In the genomic region with DNA sequence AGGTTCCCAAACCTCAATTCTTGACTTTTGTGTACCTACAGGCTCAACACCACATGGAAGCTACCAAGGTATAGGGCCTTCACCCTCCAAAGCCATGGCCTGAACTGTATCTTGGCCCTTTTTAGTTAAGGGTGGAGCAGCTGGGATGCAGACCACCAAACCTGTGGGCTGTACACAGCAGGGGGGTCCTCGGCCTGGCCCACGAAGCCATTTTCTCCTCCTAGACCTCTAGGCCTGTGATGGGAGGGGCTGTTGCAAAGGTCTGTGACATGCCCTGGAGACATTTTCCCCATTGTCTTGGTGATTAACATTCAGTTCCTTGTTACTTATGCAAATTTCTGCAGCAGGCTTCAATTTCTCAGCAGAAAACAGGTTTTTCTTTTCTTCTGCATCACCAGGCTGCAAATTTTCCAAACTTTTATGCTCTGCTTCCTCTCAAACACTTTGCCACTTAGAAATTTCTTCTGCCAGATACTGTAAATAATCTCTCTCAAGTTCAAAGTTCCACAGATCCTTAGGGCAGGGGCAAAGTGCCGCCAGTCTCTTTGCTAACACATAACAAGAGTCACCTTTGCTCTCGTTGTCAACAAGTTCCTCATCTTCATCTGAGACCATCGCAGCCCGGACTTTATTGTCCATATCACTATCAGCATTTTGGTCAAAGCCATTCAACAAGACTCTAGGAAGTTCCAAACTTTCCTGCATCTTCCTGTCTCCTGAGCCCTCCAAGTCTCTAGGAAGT, we compare ENCODE assay signal across 28 cellular contexts.
"Had no signal": no experiment of that assay in that cellular context is flagged by ENCODE, and none has a peak within 500 bp of the region (broad histone marks: within the 10 kb centered on the region; RNA-seq: fewer than 3 reads in every experiment).

No MANE protein-coding gene starts in this region.

- H3K27ac ChIP-seq: colonic mucosa, esophagus squamous epithelium, heart right ventricle, parathyroid adenoma, testis, tibial artery, upper lobe of right lung, uterus had no signal

- H3K36me3 ChIP-seq: colonic mucosa, heart right ventricle, neural progenitor cell, tibial artery, upper lobe of right lung, uterus had no signal

- H3K4me2 ChIP-seq: neural progenitor cell had no signal

- H3K4me3 ChIP-seq: colonic mucosa, esophagus squamous epithelium, heart right ventricle, lung, neural progenitor cell, testis, tibial artery, upper lobe of right lung, uterus had no signal

- H3K36me3 Mint-ChIP-seq: stimulated activated effector memory CD8-positive, alpha-beta T cell treated with anti-CD3 and anti-CD28 coated beads, Interleukin-12 subunit alpha, Interleukin-12 subunit beta, amount 100 ng/mL, for 72 hours had no signal

- ATAC-seq: heart right ventricle; left ventricle myocardium superior; naive thymus-derived CD4-positive, alpha-beta T cell; sciatic nerve; stimulated activated effector memory CD8-positive, alpha-beta T cell treated with anti-CD3 and anti-CD28 coated beads, Interleukin-12 subunit alpha, Interleukin-12 subunit beta, amount 100 ng/mL, for 72 hours; upper lobe of right lung had no signal

- H3K4me1 Mint-ChIP-seq: nephron; stimulated activated effector memory CD8-positive, alpha-beta T cell treated with anti-CD3 and anti-CD28 coated beads, Interleukin-12 subunit alpha, Interleukin-12 subunit beta, amount 100 ng/mL, for 72 hours had no signal

- H3K27ac Mint-ChIP-seq: dendritic cell treated with granulocyte-macrophage colony-stimulating factor and Interleukin-4, amounts not matched to agents 40 ng/mL and 50 ng/mL, for 4 days; naive thymus-derived CD4-positive, alpha-beta T cell; nephron; neural progenitor cell; progenitor cell of endocrine pancreas; stimulated activated effector memory CD8-positive, alpha-beta T cell treated with anti-CD3 and anti-CD28 coated beads, Interleukin-12 subunit alpha, Interleukin-12 subunit beta, amount 100 ng/mL, for 72 hours had no signal

- DNase-seq: colonic mucosa; effector CD8-positive, alpha-beta T cell; erythroblast; esophagus squamous epithelium; foreskin melanocyte; glutamatergic neuron; heart right ventricle; hypothalamus; left ventricle myocardium superior; mesenchymal stem cell; midbrain; naive thymus-derived CD4-positive, alpha-beta T cell; stimulated activated CD4-positive, alpha-beta T cell treated with anti-CD3 and anti-CD28 coated beads, Interleukin-2, amount 100 ng/mL, for 24 hours; stimulated activated CD4-positive, alpha-beta T cell treated with anti-CD3 and anti-CD28 coated beads, Interleukin-4, amount 100 ng/mL, for 24 hours; stimulated activated naive CD4-positive, alpha-beta T cell treated with Interleukin-2 at 50 U/mL for 16 hours; substantia nigra; testis; tibial artery; upper lobe of right lung; uterus had no signal

- H3K27me3 ChIP-seq: colonic mucosa, esophagus squamous epithelium, heart right ventricle, neural progenitor cell, testis, tibial artery, upper lobe of right lung, uterus had no signal

- H3K4me1 ChIP-seq: colonic mucosa, testis, tibial artery, upper lobe of right lung, uterus had no signal

- H3K9me3 ChIP-seq: colonic mucosa, testis, tibial artery, upper lobe of right lung, uterus had no signal

- H3K9ac ChIP-seq: neural progenitor cell, parathyroid adenoma had no signal

- H3K27me3 Mint-ChIP-seq: dendritic cell treated with granulocyte-macrophage colony-stimulating factor and Interleukin-4, amounts not matched to agents 40 ng/mL and 50 ng/mL, for 4 days; naive thymus-derived CD4-positive, alpha-beta T cell; progenitor cell of endocrine pancreas had no signal

- H2AFZ ChIP-seq: neural progenitor cell, parathyroid adenoma had no signal

- H3K4me3 Mint-ChIP-seq: dendritic cell treated with granulocyte-macrophage colony-stimulating factor and Interleukin-4, amounts not matched to agents 40 ng/mL and 50 ng/mL, for 4 days; naive thymus-derived CD4-positive, alpha-beta T cell; nephron; neural progenitor cell; stimulated activated effector memory CD8-positive, alpha-beta T cell treated with anti-CD3 and anti-CD28 coated beads, Interleukin-12 subunit alpha, Interleukin-12 subunit beta, amount 100 ng/mL, for 72 hours had no signal
